In the genomic region with DNA sequence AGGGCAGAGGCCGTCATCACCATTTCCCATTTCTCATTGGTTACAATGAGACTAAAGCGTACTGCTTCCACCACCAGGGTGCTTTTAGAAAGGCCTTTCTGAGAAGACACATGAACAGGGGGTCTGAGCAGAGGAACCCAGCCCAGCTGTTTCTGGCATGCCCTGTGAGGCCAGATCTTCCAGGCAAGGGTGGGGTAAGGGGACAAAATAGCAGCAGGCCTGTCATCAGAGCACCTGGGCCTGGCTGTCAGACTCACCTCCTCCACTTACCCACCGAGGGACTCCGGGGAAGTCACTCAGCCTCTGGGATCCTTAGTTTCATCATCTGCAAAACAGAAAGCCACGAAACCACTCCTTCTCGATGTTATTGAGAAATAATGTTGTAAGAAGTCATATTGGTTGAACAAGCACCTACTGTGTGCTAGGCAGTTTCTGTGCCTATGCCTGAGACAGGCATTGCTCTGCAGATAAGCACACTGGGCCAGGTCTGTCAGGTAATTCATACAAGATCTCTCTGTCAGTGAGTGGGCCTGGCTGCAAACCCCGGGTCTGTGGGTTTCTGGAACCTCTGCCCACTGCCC, we compare ENCODE assay signal across 1 cellular context.
TF ChIP-seq lines count a peak whose summit lies in the region.

No MANE protein-coding gene starts in this region.

TF ChIP-seq in K562, 482 proteins besides CTCF, POLR2A, EP300 and RAD21 (continued from another document):
- TF ChIP-seq ZKSCAN1 (IDR thresholded peaks at IDR 0.05; ENCODE audit: low read depth, low read length) (peak; percentile 86), NEUROD1 (IDR thresholded peaks at IDR 0.05; ENCODE audit: borderline replicate concordance, low read depth, low read length, partially characterized antibody) (no peak)
- TF ChIP-seq, protein P1, sequence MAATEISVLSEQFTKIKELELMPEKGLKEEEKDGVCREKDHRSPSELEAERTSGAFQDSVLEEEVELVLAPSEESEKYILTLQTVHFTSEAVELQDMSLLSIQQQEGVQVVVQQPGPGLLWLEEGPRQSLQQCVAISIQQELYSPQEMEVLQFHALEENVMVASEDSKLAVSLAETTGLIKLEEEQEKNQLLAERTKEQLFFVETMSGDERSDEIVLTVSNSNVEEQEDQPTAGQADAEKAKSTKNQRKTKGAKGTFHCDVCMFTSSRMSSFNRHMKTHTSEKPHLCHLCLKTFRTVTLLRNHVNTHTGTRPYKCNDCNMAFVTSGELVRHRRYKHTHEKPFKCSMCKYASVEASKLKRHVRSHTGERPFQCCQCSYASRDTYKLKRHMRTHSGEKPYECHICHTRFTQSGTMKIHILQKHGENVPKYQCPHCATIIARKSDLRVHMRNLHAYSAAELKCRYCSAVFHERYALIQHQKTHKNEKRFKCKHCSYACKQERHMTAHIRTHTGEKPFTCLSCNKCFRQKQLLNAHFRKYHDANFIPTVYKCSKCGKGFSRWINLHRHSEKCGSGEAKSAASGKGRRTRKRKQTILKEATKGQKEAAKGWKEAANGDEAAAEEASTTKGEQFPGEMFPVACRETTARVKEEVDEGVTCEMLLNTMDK (IDR thresholded peaks at IDR 0.05; ENCODE audit: borderline replicate concordance, insufficient read depth, low read depth, low read length, poor library complexity, severe bottlenecking) = peak; percentile 19
